ENCODE assay signal across 12 cellular contexts in the genomic region with DNA sequence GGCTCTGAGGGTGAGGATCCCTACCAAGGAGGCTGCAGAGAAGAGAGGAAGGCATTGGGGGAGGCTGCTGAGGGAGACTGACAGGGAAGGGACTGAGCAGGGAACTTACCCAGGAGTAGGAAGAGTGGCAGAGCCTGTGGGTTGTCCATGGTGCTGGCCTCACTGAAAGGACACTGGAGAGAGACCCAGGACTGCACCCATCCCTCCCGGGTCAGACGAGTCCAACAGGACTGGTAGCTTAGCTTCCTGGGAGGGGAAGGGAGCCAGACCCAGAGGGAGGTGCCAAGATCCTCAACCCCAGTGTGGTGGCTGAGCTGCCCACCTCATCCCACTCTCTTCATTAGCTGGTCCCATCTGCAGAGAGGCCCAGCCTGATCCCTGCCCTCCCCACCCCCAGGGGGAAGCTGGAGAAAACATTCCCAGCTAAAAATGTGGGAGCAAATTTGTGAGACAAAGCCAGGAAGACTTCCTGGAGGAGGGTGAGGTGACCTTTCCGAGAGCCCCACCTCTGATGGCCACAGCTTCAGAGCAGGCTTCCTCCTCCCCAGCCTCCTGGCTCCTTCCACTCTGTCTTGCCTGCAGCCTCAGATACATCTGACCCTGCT. TPM values are rescaled to one million over a fixed set of nuclear protein-coding genes. Genes with fewer than 3 reads are reported as not detected.
DNase-seq lines count a peak whose midpoint lies in the region; ATAC-seq and TF ChIP-seq lines count a peak whose summit lies in the region.
"Had no signal": no experiment of that assay in that cellular context is flagged by ENCODE, and none has a peak within 500 bp of the region (broad histone marks: within the 10 kb centered on the region; RNA-seq: fewer than 3 reads in every experiment).

A gene (minus strand): TSS at position 164 of the 605 bp plus-strand sequence. CDS start 15 bp downstream, at position 149.

- H2AFZ ChIP-seq in OCI-LY7 (ENCODE audit: low read length) = no peak within 1 kb of the TSS

- no peak for ATAC-seq in Right ventricle myocardium superior (ENCODE audit: poor library complexity)
- ATAC-seq: heart left ventricle had no signal

- TF ChIP-seq POLR2A in tibial nerve (IDR thresholded peaks at IDR 0.05) = no peak

- H3K79me2 ChIP-seq in OCI-LY7 (ENCODE audit: insufficient read depth, low read depth, low read length) = no peaks in the 10 kb centered on the region

- H3K27me3 ChIP-seq in tibial nerve = no peaks in the 10 kb centered on the region
- H3K27me3 ChIP-seq: cardiac muscle cell, heart left ventricle had no signal

- POLR2A ChIA-PET in OCI-LY7 (lab: Charles Lee) = no interaction called here

- peaks cover 23% of the 10 kb centered on the region for H3K4me1 Mint-ChIP-seq in activated T-helper 2 cell treated with anti-CD3 and anti-CD28 coated beads, Interferon-gamma antibody, Interleukin-2, Interleukin-4, amounts not matched to agents 10 μg/mL and 5 μg/mL and 100 μg/mL, durations not matched to agents 14 hours and 24 hours and 36 hours (ENCODE audit: low read depth)
- H3K4me1 Mint-ChIP-seq in immature natural killer cell = peaks cover 15 to 16% of the 10 kb centered on the region in 2 donors

- H3K4me2 ChIP-seq in OCI-LY7 (ENCODE audit: low read length) = no peak within 1 kb of the TSS

- WGBS in tibial nerve, 2 donors = 49 to 57% methylated on average over 3 of the region's 3 CpGs

- H3K4me1 ChIP-seq in tibial nerve = peaks cover 0 to 28% (median 11%) of the 10 kb centered on the region in 4 donors
- H3K4me1 ChIP-seq in OCI-LY7 (ENCODE audit: insufficient read depth, low read length, poor library complexity, severe bottlenecking) = peaks cover 10% of the 10 kb centered on the region

- no peaks in the 10 kb centered on the region for H4K20me1 ChIP-seq in OCI-LY7 (ENCODE audit: insufficient read depth, low read length)

- H3K9me3 Mint-ChIP-seq in activated T-helper 2 cell treated with anti-CD3 and anti-CD28 coated beads, Interferon-gamma antibody, Interleukin-2, Interleukin-4, amounts not matched to agents 10 μg/mL and 5 μg/mL and 100 μg/mL, durations not matched to agents 14 hours and 24 hours and 36 hours = no peaks in the 10 kb centered on the region
- H3K9me3 Mint-ChIP-seq in immature natural killer cell = no peaks in the 10 kb centered on the region

- DNase-seq in Right ventricle myocardium superior = peak; percentile 19
- DNase-seq in cardiac septum (ENCODE audit: low spot score) = no peak
- DNase-seq in activated T-helper 2 cell treated with anti-CD3 and anti-CD28 coated beads, Interferon-gamma antibody, Interleukin-2, Interleukin-4, amounts not matched to agents 10 μg/mL and 5 μg/mL and 100 μg/mL, durations not matched to agents 14 hours and 24 hours and 36 hours (ENCODE audit: low spot score) = no peak
- no peak for DNase-seq in immature natural killer cell
- DNase-seq in tibial nerve (ENCODE audit: low spot score in 2 of 2) = no peak
- no peak for DNase-seq in T1000 (lab: John Stamatoyannopoulos, UW)
- DNase-seq in OCI-LY7 (ENCODE audit: low spot score) = no peak
- no peak for DNase-seq in COR-L47 (lab: John Stamatoyannopoulos, UW)
- DNase-seq: activated CD4-positive, CD25-positive, alpha-beta regulatory T cell treated with anti-CD3 and anti-CD28 coated beads, Interleukin-2, amount 50 U/mL, for 72 hours; heart left ventricle; NCI-H1417 treated with DMSO at 0.1 percent for 48 hours had no signal

- peaks cover 24% of the 10 kb centered on the region for H3K36me3 Mint-ChIP-seq in activated T-helper 2 cell treated with anti-CD3 and anti-CD28 coated beads, Interferon-gamma antibody, Interleukin-2, Interleukin-4, amounts not matched to agents 10 μg/mL and 5 μg/mL and 100 μg/mL, durations not matched to agents 14 hours and 24 hours and 36 hours (ENCODE audit: low read depth)
- peaks cover 0 to 5% (median 4%) of the 10 kb centered on the region in 3 donors for H3K36me3 Mint-ChIP-seq in immature natural killer cell

- BruUV-seq in OCI-LY7 (replicated peaks; lab: Mats Ljungman, UMichigan) = no TSS peak

- H3K27ac ChIP-seq in tibial nerve (peak within 1 kb of the TSS; percentile 77 to 91 (median 86)), OCI-LY7 (ENCODE audit: low read depth, low read length, poor library complexity, severe bottlenecking) (no peak within 1 kb of the TSS)
- H3K27ac ChIP-seq: cardiac muscle cell had no signal

- H3K27ac Mint-ChIP-seq in activated T-helper 2 cell treated with anti-CD3 and anti-CD28 coated beads, Interferon-gamma antibody, Interleukin-2, Interleukin-4, amounts not matched to agents 10 μg/mL and 5 μg/mL and 100 μg/mL, durations not matched to agents 14 hours and 24 hours and 36 hours = peak within 1 kb of the TSS; percentile 64
- H3K27ac Mint-ChIP-seq in immature natural killer cell = peak within 1 kb of the TSS in 5 of 6 donors; percentile 30 to 61 (median 39)

- TF ChIP-seq CTCF in tibial nerve (IDR thresholded peaks at IDR 0.05) = no peak
- TF ChIP-seq CTCF in OCI-LY7 (conservative IDR thresholded peaks at IDR 0.05; ENCODE audit: low read length) = no peak

- peak within 1 kb of the TSS; percentile 82 for H3K4me3 Mint-ChIP-seq in activated T-helper 2 cell treated with anti-CD3 and anti-CD28 coated beads, Interferon-gamma antibody, Interleukin-2, Interleukin-4, amounts not matched to agents 10 μg/mL and 5 μg/mL and 100 μg/mL, durations not matched to agents 14 hours and 24 hours and 36 hours (ENCODE audit: low read depth)
- H3K4me3 Mint-ChIP-seq in immature natural killer cell = peak within 1 kb of the TSS; percentile 63 to 80 (median 67)

- H3K9me2 ChIP-seq in OCI-LY7 (ENCODE audit: insufficient read depth, low read length) = no peaks in the 10 kb centered on the region

- TF ChIP-seq EP300 in tibial nerve (IDR thresholded peaks at IDR 0.05) = no peak

- CTCF ChIA-PET in OCI-LY7 (lab: Charles Lee; ENCODE audit: unreplicated experiment) = interaction anchor here (0.5 kb wide), 1 partner anchor 75 kb away, joined by 4 read pairs; a partner anchor contains a TSS

- H3K9me3 ChIP-seq in tibial nerve (no peaks in the 10 kb centered on the region), OCI-LY7 (ENCODE audit: low read length) (no peaks in the 10 kb centered on the region)
- H3K9me3 ChIP-seq: heart left ventricle had no signal

- intact Hi-C loops in Right ventricle myocardium superior (cut with DNase I) = no loop called here
- intact Hi-C loops in cardiac septum (cut with DNase I) = loop anchor here (2.0 to 10.0 kb wide), 2 partner anchors 25 to 53 kb away; a partner anchor contains a TSS
- intact Hi-C loops in activated T-helper 2 cell treated with anti-CD3 and anti-CD28 coated beads, Interferon-gamma antibody, Interleukin-2, Interleukin-4, amounts not matched to agents 10 μg/mL and 5 μg/mL and 100 μg/mL, durations not matched to agents 14 hours and 24 hours and 36 hours (cut with micrococcal nuclease) = no loop called here
- intact Hi-C loops in OCI-LY7 (cut with micrococcal nuclease; ENCODE audit: unreplicated experiment) = no loop called here

- H3K27me3 Mint-ChIP-seq in activated T-helper 2 cell treated with anti-CD3 and anti-CD28 coated beads, Interferon-gamma antibody, Interleukin-2, Interleukin-4, amounts not matched to agents 10 μg/mL and 5 μg/mL and 100 μg/mL, durations not matched to agents 14 hours and 24 hours and 36 hours (ENCODE audit: low read depth) = peaks cover 2% of the 10 kb centered on the region
- H3K27me3 Mint-ChIP-seq in immature natural killer cell (ENCODE audit: low read depth in 3 of 3) = peaks cover 0 to 8% (median 5%) of the 10 kb centered on the region in 3 donors

- H3K36me3 ChIP-seq in tibial nerve (peaks cover 0 to 25% (median 0%) of the 10 kb centered on the region in 3 donors), OCI-LY7 (ENCODE audit: insufficient read depth, low read length) (no peaks in the 10 kb centered on the region)

- H3K4me3 ChIP-seq in tibial nerve = no peak within 1 kb of the TSS
- no peak within 1 kb of the TSS for H3K4me3 ChIP-seq in OCI-LY7 (ENCODE audit: low read depth, low read length, poor library complexity, severe bottlenecking)

RNA-seq across cellular contexts. Expression of the gene that starts here (rescaled TPM):
- total RNA-seq in Right ventricle myocardium superior = 0.65 TPM
- 0.86 TPM for total RNA-seq in cardiac septum
- total RNA-seq in activated T-helper 2 cell treated with anti-CD3 and anti-CD28 coated beads, Interferon-gamma antibody, Interleukin-2, Interleukin-4, amounts not matched to agents 10 μg/mL and 5 μg/mL and 100 μg/mL, durations not matched to agents 14 hours and 24 hours and 36 hours = 9.5 and 10.4 TPM in 2 replicates
- polyA plus RNA-seq in immature natural killer cell = under 1 TPM in 1 of 3 donors, not detected in 2; 0.38 TPM
- 1 to 10 TPM in 3 of 4 donors, under 1 TPM in 1; 0.44 to 3.7 (median 2.1) TPM for total RNA-seq in tibial nerve
- 0.09 and 0.72 TPM in 2 replicates for total RNA-seq in OCI-LY7 (2014; rRNA removed; shearing (Covaris generic))
- total RNA-seq in OCI-LY7 (2022) = 1.6 and 2.3 TPM in 2 replicates

Comparison
In these comparisons a context has a peak if more than half of its experiments do, and no peak if none do; other contexts are left out.
1. Peak in DNase-seq in Right ventricle myocardium superior; RNA of the gene not detected or under 1 TPM.